ENCODE assay signal across 24 cellular contexts in genomic region chr2:67633212-67633856, GRCh38.
"Had no signal": no experiment of that assay in that cellular context is flagged by ENCODE, and none has a peak within 500 bp of the region (broad histone marks: within the 10 kb centered on the region; RNA-seq: fewer than 3 reads in every experiment).

No MANE protein-coding gene starts in this region.

- H3K27ac ChIP-seq: dorsolateral prefrontal cortex, foreskin keratinocyte, neutrophil, sigmoid colon, vagina had no signal

- H3K36me3 ChIP-seq: neutrophil, sigmoid colon, vagina had no signal

- H3K4me1 ChIP-seq: foreskin keratinocyte, sigmoid colon, vagina had no signal

- H3K27me3 ChIP-seq: neutrophil, sigmoid colon, vagina had no signal

- ATAC-seq: activated CD8-positive, alpha-beta T cell treated with anti-CD3 and anti-CD28 coated beads for 36 hours; activated naive CD8-positive, alpha-beta T cell treated with anti-CD3 and anti-CD28 coated beads, Interleukin-2, amount 50 U/mL, for 24 hours; activated T-cell treated with anti-CD3 and anti-CD28 coated beads, Interleukin-2, amount 50 U/mL, for 4 hours; activated T-helper 17 cell treated with anti-CD3 and anti-CD28 coated beads, Interleukin-2, amount 50 U/mL, for 72 hours; foreskin keratinocyte; left lobe of liver; stimulated activated effector memory CD8-positive, alpha-beta T cell treated with anti-CD3 and anti-CD28 coated beads, Interleukin-12 subunit alpha, Interleukin-12 subunit beta, amount 100 ng/mL, for 72 hours; stimulated activated naive CD8-positive, alpha-beta T cell treated with anti-CD3 and anti-CD28 coated beads, Interleukin-15, amount 100 ng/mL, for 72 hours; WTC11 had no signal

- H3K9me3 ChIP-seq: neutrophil, sigmoid colon, vagina had no signal

- DNase-seq: activated CD4-positive, alpha-beta T cell treated with anti-CD3 and anti-CD28 coated beads for 1 hour; activated CD4-positive, alpha-beta T cell treated with anti-CD3 and anti-CD28 coated beads, Interleukin-2, amount 50 U/mL, for 1 hour; activated CD8-positive, alpha-beta T cell treated with anti-CD3 and anti-CD28 coated beads for 36 hours; activated naive CD8-positive, alpha-beta T cell treated with anti-CD3 and anti-CD28 coated beads, Interleukin-2, amount 50 U/mL, for 24 hours; activated T-cell treated with anti-CD3 and anti-CD28 coated beads, Interleukin-2, amount 50 U/mL, for 4 hours; anterior cingulate cortex; dorsolateral prefrontal cortex; effector memory CD4-positive, alpha-beta T cell; erythroblast; foreskin keratinocyte; kidney glomerular epithelial cell; nephron progenitor cell; sigmoid colon; small intestine; stimulated activated CD4-positive, alpha-beta T cell treated with anti-CD3 and anti-CD28 coated beads, Interleukin-4, amount 100 ng/mL, for 24 hours; stimulated activated naive CD8-positive, alpha-beta T cell treated with anti-CD3 and anti-CD28 coated beads, Interleukin-15, amount 100 ng/mL, for 72 hours; substantia nigra; T-helper 2 cell had no signal

- H3K4me3 ChIP-seq: dorsolateral prefrontal cortex, sigmoid colon, vagina had no signal
